9 cellular contexts compared by ENCODE assay signal in the genomic region with DNA sequence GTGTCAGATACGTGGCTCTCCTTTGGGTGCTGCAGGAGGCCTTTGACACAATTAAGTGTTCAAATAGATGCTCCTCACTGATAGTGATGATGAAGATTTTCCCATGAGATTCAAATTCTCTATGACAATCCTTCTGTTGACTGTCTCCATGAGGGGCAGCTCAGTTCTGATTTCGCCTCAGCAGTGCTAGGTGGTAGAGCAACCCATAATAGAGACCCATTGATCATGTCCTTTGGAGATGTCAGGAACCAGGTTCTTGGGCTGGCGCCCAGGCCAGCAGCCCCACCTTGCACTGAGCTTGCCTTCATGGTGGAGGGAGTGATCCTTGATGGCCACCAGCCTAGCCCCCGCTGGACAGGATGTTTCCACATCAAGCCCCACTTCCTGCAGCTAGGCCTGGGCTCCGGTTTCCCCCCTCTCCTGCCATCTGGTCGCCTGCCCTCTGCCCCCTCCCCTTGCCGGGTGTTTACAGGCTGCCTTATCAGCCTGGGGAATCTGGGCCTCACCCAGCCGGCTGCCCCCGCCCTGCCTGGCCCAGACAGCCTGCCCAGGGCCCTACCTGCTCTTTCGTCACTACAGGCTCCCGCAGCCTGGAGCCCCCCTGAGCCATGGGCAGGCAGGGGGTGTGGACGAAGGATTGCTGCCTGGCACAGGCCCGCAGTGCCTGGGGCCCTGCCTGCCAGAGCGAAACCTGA. TPM values are rescaled to one million over a fixed set of nuclear protein-coding genes. Genes with fewer than 3 reads are reported as not detected.
A peak's percentile ranks its signal among the peaks of the same experiment; 100 is the strongest.
DNase-seq lines count a peak whose midpoint lies in the region; ATAC-seq, FAIRE-seq and TF ChIP-seq lines count a peak whose summit lies in the region.
"Had no signal": no experiment of that assay in that cellular context is flagged by ENCODE, and none has a peak within 500 bp of the region (broad histone marks: within the 10 kb centered on the region; RNA-seq: fewer than 3 reads in every experiment).

No MANE protein-coding gene starts in this region.

- H3K9me3 ChIP-seq in endothelial cell of umbilical vein (replicated peaks; ENCODE audit: control insufficient read depth, insufficient read depth, low read length) (no peaks in the 10 kb centered on the region), small intestine (ENCODE audit: control insufficient read depth, low read depth) (no peaks in the 10 kb centered on the region)

- BruUV-seq in endothelial cell of umbilical vein (replicated peaks; lab: Mats Ljungman, UMichigan), result no TSS peak

- no peaks in the 10 kb centered on the region for H3K9me3 Mint-ChIP-seq in T-cell

- H3K36me3 ChIP-seq in endothelial cell of umbilical vein (ENCODE audit: control insufficient read depth in 2 of 2, extremely low read depth in 1 of 2, insufficient read depth in 2 of 2, low read length in 2 of 2), result no peaks in the 10 kb centered on the region
- H3K36me3 ChIP-seq in small intestine (ENCODE audit: control insufficient read depth in 2 of 2, insufficient read depth in 2 of 2, low read length in 2 of 2), result peaks cover 0 to 3% of the 10 kb centered on the region in 2 donors

- peak; percentile 49 for DNase-seq in NCI-H2171 treated with DMSO at 0.1 percent for 48 hours (lab: John Stamatoyannopoulos, UW)
- DNase-seq in NCI-H2171 (lab: John Stamatoyannopoulos, UW), result no peak
- DNase-seq in T-cell, result peak in 18 of 34 experiments; percentile 20 to 54 (median 38)
- DNase-seq in endothelial cell of umbilical vein (ENCODE audit: low read depth, low spot score), result peak; percentile 87
- peak; percentile 41 for DNase-seq in small intestine
- DNase-seq in NCI-H1436 treated with DMSO at 0.1 percent for 48 hours (lab: John Stamatoyannopoulos, UW), result no peak
- DNase-seq in G401 (ENCODE audit: low spot score), result no peak
- DNase-seq: NCI-H1930 had no signal

- H3K4me3 Mint-ChIP-seq in T-cell, result peak overlapping the region; percentile 19 to 67 (median 47)

- H3K4me1 Mint-ChIP-seq in T-cell, result peaks cover 69 to 88% (median 74%) of the 10 kb centered on the region in 3 donors

- peaks cover 19% of the 10 kb centered on the region for H3K4me1 ChIP-seq in endothelial cell of umbilical vein (ENCODE audit: control insufficient read depth, extremely low read depth, insufficient read depth, low read length)
- peaks cover 11 to 12% of the 10 kb centered on the region in 2 donors for H3K4me1 ChIP-seq in small intestine (ENCODE audit: control insufficient read depth in 2 of 2, insufficient read depth in 1 of 2, low read depth in 1 of 2, low read length in 1 of 2)

- H3K27me3 ChIP-seq in endothelial cell of umbilical vein (ENCODE audit: control insufficient read depth in 2 of 2, insufficient read depth in 2 of 2, low read length in 2 of 2), result no peaks in the 10 kb centered on the region
- no peaks in the 10 kb centered on the region for H3K27me3 ChIP-seq in small intestine (ENCODE audit: control insufficient read depth in 2 of 2, insufficient read depth in 2 of 2, low read length in 2 of 2)

- POLR2A ChIA-PET in T-cell (lab: Charles Lee) (no interaction called here), endothelial cell of umbilical vein (lab: Charles Lee) (interaction anchor here (1.2 to 1.4 kb wide), 2 partner anchors 10 to 12 kb away, joined by 4 to 5 read pairs; no protein-coding TSS in a partner anchor)

- peak overlapping the region; percentile 5 for H3K4me2 ChIP-seq in endothelial cell of umbilical vein (ENCODE audit: insufficient read depth, low read length)

- no peak overlapping the region for H3K4me3 ChIP-seq in endothelial cell of umbilical vein (replicated peaks in 1 of 3; ENCODE audit: insufficient read depth in 1 of 3, low read depth in 1 of 3, low read length in 3 of 3)
- no peak overlapping the region for H3K4me3 ChIP-seq in small intestine (ENCODE audit: low read depth in 1 of 2, low read length in 2 of 2)

- intact Hi-C loops in endothelial cell of umbilical vein (cut with micrococcal nuclease), result loop anchor here (1.0 kb wide), 2 partner anchors 9 to 12 kb away; no protein-coding TSS in a partner anchor

- CTCF ChIA-PET in T-cell (lab: Charles Lee), result interaction anchor here in 1 of 2 donors (1.1 to 1.4 kb wide), 2 partner anchors 10 to 15 kb away, joined by 3 to 6 read pairs; no protein-coding TSS in a partner anchor
- CTCF ChIA-PET in endothelial cell of umbilical vein (lab: Charles Lee), result interaction anchor here (0.7 to 2.2 kb wide), 5 partner anchors 12 to 37 kb away, joined by 4 to 9 read pairs (median 4); no protein-coding TSS in a partner anchor

- H4K20me1 ChIP-seq in endothelial cell of umbilical vein (replicated peaks; ENCODE audit: control insufficient read depth, extremely low read depth, insufficient read depth, low read length), result no peaks in the 10 kb centered on the region

- no peak overlapping the region for H2AFZ ChIP-seq in endothelial cell of umbilical vein (ENCODE audit: low read depth, low read length)

- in situ Hi-C loops in G401 (cut with HindIII; ENCODE audit: low sequenced_read_pairs), result no loop called here

- ATAC-seq in T-cell (replicated peaks in 1 of 4) (peak; percentile 82 to 87 (median 86)), GM21619 (IDR thresholded peaks at IDR 0.05; ENCODE audit: unreplicated experiment) (no peak)

- no peak for TF ChIP-seq POLR2A in endothelial cell of umbilical vein (IDR thresholded peaks at IDR 0.05; ENCODE audit: low read depth, low read length)

- H3K79me2 ChIP-seq in endothelial cell of umbilical vein (ENCODE audit: control insufficient read depth, insufficient read depth, low read length), result peaks cover 63% of the 10 kb centered on the region

- dilution Hi-C loops in endothelial cell of umbilical vein (cut with MboI; ENCODE audit: extremely low pct_ligation_motif_present, low sequenced_read_pairs), result no loop called here

- FAIRE-seq in endothelial cell of umbilical vein (lab: Jason Lieb, UNC) (peak; percentile 88), small intestine (lab: Jason Lieb, UNC) (no peak)

- H3K9me1 ChIP-seq in endothelial cell of umbilical vein (replicated peaks; ENCODE audit: control insufficient read depth, extremely low read depth, insufficient read depth, low read length), result no peaks in the 10 kb centered on the region

- 43 to 57% (median 52%) methylated on average over 7 to 14 of the region's 14 CpGs for WGBS in small intestine, 3 donors

- H3K36me3 Mint-ChIP-seq in T-cell, result peaks cover 5% of the 10 kb centered on the region

- peak overlapping the region; percentile 90 to 96 for H3K27ac Mint-ChIP-seq in T-cell

- TF ChIP-seq CTCF in endothelial cell of umbilical vein (IDR thresholded peaks at IDR 0.05; ENCODE audit: extremely low read depth in 1 of 2, insufficient read depth in 1 of 2, low read depth in 1 of 2, low read length in 2 of 2), result no peak

- no peak overlapping the region for H3K9ac ChIP-seq in endothelial cell of umbilical vein (replicated peaks; ENCODE audit: extremely low read depth, insufficient read depth, low read length)

- H3K27me3 Mint-ChIP-seq in T-cell, result peaks cover 0 to 3% of the 10 kb centered on the region in 2 donors

- peak overlapping the region; percentile 66 for H3K27ac ChIP-seq in endothelial cell of umbilical vein (ENCODE audit: insufficient read depth, low read depth, low read length)
- peak overlapping the region in 1 of 2 donors; percentile 65 for H3K27ac ChIP-seq in small intestine (ENCODE audit: low read depth in 1 of 2, low read length in 1 of 2)

TF ChIP-seq in endothelial cell of umbilical vein, 7 proteins besides CTCF, POLR2A, EP300 and RAD21:
- no peak for TF ChIP-seq FOS (IDR thresholded peaks at IDR 0.05; ENCODE audit: borderline replicate concordance, insufficient read depth, low read length)
- TF ChIP-seq GATA2 (IDR thresholded peaks at IDR 0.05; ENCODE audit: insufficient read depth, insufficient read length, low read depth, low read length), result peak; percentile 90
- peak; percentile 67 for TF ChIP-seq POLR2AphosphoS5 (IDR thresholded peaks at IDR 0.05; ENCODE audit: insufficient read depth, low read depth, low read length)

RNA-seq across cellular contexts. Expression of gene ELF4, which starts 12.6 kb away (rescaled TPM):
- 10 to 100 TPM; 30.0 to 35.6 (median 30.6) TPM for total RNA-seq in T-cell
- 32.9 and 33.4 TPM in 2 replicates for total RNA-seq in endothelial cell of umbilical vein
- 31.6 and 31.9 TPM in 2 replicates for polyA plus RNA-seq in endothelial cell of umbilical vein
- polyA plus RNA-seq in endothelial cell of umbilical vein (2011; cell fraction: cytosol; rRNA removed), result 28.5 and 29.1 TPM in 2 replicates
- 26.4 and 28.7 TPM in 2 replicates for polyA plus RNA-seq in endothelial cell of umbilical vein (2011; cell fraction: nucleus; rRNA removed)
- polyA plus RNA-seq in endothelial cell of umbilical vein (2012), result 30.7 and 30.8 TPM in 2 replicates
- 58.5 and 62.5 TPM in 2 replicates for polyA minus RNA-seq in endothelial cell of umbilical vein
- polyA minus RNA-seq in endothelial cell of umbilical vein (2011; cell fraction: cytosol; rRNA and poly(A)+ RNA removed), result 26.4 TPM
- 12.4 and 14.0 TPM in 2 replicates for polyA minus RNA-seq in endothelial cell of umbilical vein (2011; cell fraction: nucleus; rRNA and poly(A)+ RNA removed)
- polyA plus RNA-seq in small intestine, result 10 to 100 TPM; 10.4 to 13.8 (median 13.6) TPM
- total RNA-seq in G401 (2014; rRNA removed; shearing (Covaris generic)), result 8.4 and 16.1 TPM in 2 replicates

Comparison
In these comparisons a context has a peak if more than half of its experiments do, and no peak if none do; other contexts are left out.
1. DNase-seq: peak in NCI-H2171 treated with DMSO at 0.1 percent for 48 hours (single experiment), T-cell (18 of 34), endothelial cell of umbilical vein (single experiment) and small intestine (single experiment); none in NCI-H2171 (single experiment), NCI-H1436 treated with DMSO at 0.1 percent for 48 hours (single experiment) and G401 (single experiment).